27 cellular contexts compared by ENCODE assay signal in the genomic region with DNA sequence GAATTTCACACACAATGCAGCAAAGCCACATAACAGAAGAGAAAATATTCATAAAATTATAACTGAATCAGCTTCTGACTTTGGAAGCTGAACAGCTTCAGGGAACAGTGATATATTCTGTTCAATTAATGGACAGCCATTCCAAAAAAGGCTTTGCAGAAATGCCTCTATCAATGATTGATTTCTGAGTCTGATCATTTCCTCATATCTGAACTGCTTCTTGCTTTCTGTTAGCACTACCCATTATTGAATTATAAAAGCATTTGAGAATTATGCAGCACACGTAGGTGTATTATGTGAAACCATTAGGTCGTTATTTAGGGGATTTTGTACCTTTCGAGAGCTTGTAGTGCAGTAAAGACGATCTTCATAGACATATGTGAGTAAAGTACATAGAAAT.
A peak's percentile ranks its signal among the peaks of the same experiment; 100 is the strongest.
DNase-seq lines count a peak whose midpoint lies in the region; ATAC-seq and TF ChIP-seq lines count a peak whose summit lies in the region.
"Had no signal": no experiment of that assay in that cellular context is flagged by ENCODE, and none has a peak within 500 bp of the region (broad histone marks: within the 10 kb centered on the region; RNA-seq: fewer than 3 reads in every experiment).

No MANE protein-coding gene starts in this region.

- WGBS in body of pancreas, 2 donors, result 73 to 80% methylated on average over 4 of the region's 4 CpGs

- ATAC-seq in activated naive CD8-positive, alpha-beta T cell treated with anti-CD3 and anti-CD28 coated beads, Interleukin-2, amount 50 U/mL, for 24 hours, result no peak
- ATAC-seq in HG02943 (IDR thresholded peaks at IDR 0.05; ENCODE audit: low read depth, unreplicated experiment) (peak; percentile 67), body of pancreas (peak; percentile 55), natural killer cell (no peak)
- ATAC-seq: HepG2 had no signal

- H3K4me3 ChIP-seq in body of pancreas, result no peak overlapping the region
- H3K4me3 ChIP-seq: GM23248 had no signal

- no peaks in the 10 kb centered on the region for H3K9me3 ChIP-seq in body of pancreas
- H3K9me3 ChIP-seq: BE2C, SK-N-SH had no signal

- intact Hi-C loops in body of pancreas (cut with DNase I) (no loop called here), natural killer cell (cut with micrococcal nuclease) (no loop called here)

- H3K27me3 ChIP-seq in body of pancreas, result no peaks in the 10 kb centered on the region
- H3K27me3 ChIP-seq: BE2C had no signal

- no peaks in the 10 kb centered on the region for H3K4me1 ChIP-seq in body of pancreas
- H3K4me1 ChIP-seq: BE2C had no signal

- H3K36me3 ChIP-seq in body of pancreas (replicated peaks in 1 of 2; ENCODE audit: insufficient read depth in 1 of 2, low read depth in 2 of 2), result peaks cover 0 to 4% of the 10 kb centered on the region in 2 donors
- H3K36me3 ChIP-seq: BE2C had no signal

- TF ChIP-seq POLR2A in body of pancreas (IDR thresholded peaks at IDR 0.05), result no peak

- no peaks in the 10 kb centered on the region for H3K27me3 Mint-ChIP-seq in activated naive CD8-positive, alpha-beta T cell
- H3K27me3 Mint-ChIP-seq in activated naive CD8-positive, alpha-beta T cell treated with anti-CD3 and anti-CD28 coated beads, Interleukin-2, amount 50 U/mL, for 24 hours, result no peaks in the 10 kb centered on the region
- no peaks in the 10 kb centered on the region for H3K27me3 Mint-ChIP-seq in nephron progenitor cell (ENCODE audit: low read depth, poor library complexity)
- no peaks in the 10 kb centered on the region for H3K27me3 Mint-ChIP-seq in natural killer cell (ENCODE audit: low read depth in 2 of 2)

- no peak overlapping the region for H3K4me3 Mint-ChIP-seq in activated naive CD8-positive, alpha-beta T cell
- H3K4me3 Mint-ChIP-seq in activated naive CD8-positive, alpha-beta T cell treated with anti-CD3 and anti-CD28 coated beads, Interleukin-2, amount 50 U/mL, for 24 hours, result no peak overlapping the region
- H3K4me3 Mint-ChIP-seq in nephron progenitor cell (no peak overlapping the region), natural killer cell (no peak overlapping the region)
- H3K4me3 Mint-ChIP-seq: CD14-positive monocyte, H9 had no signal

- no peak for DNase-seq in activated naive CD8-positive, alpha-beta T cell treated with anti-CD3 and anti-CD28 coated beads, Interleukin-2, amount 50 U/mL, for 24 hours
- no peak for DNase-seq in body of pancreas
- no peak for DNase-seq in nephron progenitor cell
- DNase-seq in natural killer cell, result no peak
- DNase-seq in HK-2 (ENCODE audit: unreplicated experiment), result no peak
- DNase-seq: 8988T, ACHN, BE2C, Calu3, DMS153, GM23248, H9, Karpas-422, NCI-H1092, NCI-H1417 treated with DMSO at 0.1 percent for 48 hours, NCI-H1694 treated with DMSO at 0.1 percent for 48 hours, NCI-H2081, NCI-H226, NCI-H510A, NCI-H69, OCI-M1, SK-N-SH, SW 1271 had no signal

- peaks cover 13% of the 10 kb centered on the region for H3K36me3 Mint-ChIP-seq in activated naive CD8-positive, alpha-beta T cell
- peaks cover 32% of the 10 kb centered on the region for H3K36me3 Mint-ChIP-seq in activated naive CD8-positive, alpha-beta T cell treated with anti-CD3 and anti-CD28 coated beads, Interleukin-2, amount 50 U/mL, for 24 hours (ENCODE audit: low read depth)
- peaks cover 44% of the 10 kb centered on the region for H3K36me3 Mint-ChIP-seq in nephron progenitor cell (ENCODE audit: low read depth)
- peaks cover 8% of the 10 kb centered on the region for H3K36me3 Mint-ChIP-seq in natural killer cell

- no peaks in the 10 kb centered on the region for H3K9me3 Mint-ChIP-seq in activated naive CD8-positive, alpha-beta T cell (ENCODE audit: low read depth)
- no peaks in the 10 kb centered on the region for H3K9me3 Mint-ChIP-seq in activated naive CD8-positive, alpha-beta T cell treated with anti-CD3 and anti-CD28 coated beads, Interleukin-2, amount 50 U/mL, for 24 hours
- H3K9me3 Mint-ChIP-seq in nephron progenitor cell (peaks cover 6% of the 10 kb centered on the region), natural killer cell (peaks cover 0 to 3% of the 10 kb centered on the region in 2 donors)
- H3K9me3 Mint-ChIP-seq: H9 had no signal

- peaks cover 12% of the 10 kb centered on the region for H3K4me1 Mint-ChIP-seq in activated naive CD8-positive, alpha-beta T cell (ENCODE audit: low read depth)
- H3K4me1 Mint-ChIP-seq in activated naive CD8-positive, alpha-beta T cell treated with anti-CD3 and anti-CD28 coated beads, Interleukin-2, amount 50 U/mL, for 24 hours, result peaks cover 20% of the 10 kb centered on the region
- H3K4me1 Mint-ChIP-seq in nephron progenitor cell (peaks cover 16% of the 10 kb centered on the region), natural killer cell (peaks cover 31 to 35% of the 10 kb centered on the region in 2 donors)
- H3K4me1 Mint-ChIP-seq: CD14-positive monocyte had no signal

- H3K27ac ChIP-seq in body of pancreas, result no peak overlapping the region
- H3K27ac ChIP-seq: GM23248 had no signal

- TF ChIP-seq CTCF in body of pancreas (IDR thresholded peaks at IDR 0.05), result no peak
- no peak for TF ChIP-seq CTCF in nephron progenitor cell (IDR thresholded peaks at IDR 0.05)
- TF ChIP-seq CTCF in natural killer cell (IDR thresholded peaks at IDR 0.05), result no peak

- H3K27ac Mint-ChIP-seq in activated naive CD8-positive, alpha-beta T cell, result peak overlapping the region; percentile 46
- no peak overlapping the region for H3K27ac Mint-ChIP-seq in activated naive CD8-positive, alpha-beta T cell treated with anti-CD3 and anti-CD28 coated beads, Interleukin-2, amount 50 U/mL, for 24 hours
- H3K27ac Mint-ChIP-seq in nephron progenitor cell (no peak overlapping the region), natural killer cell (no peak overlapping the region)
- H3K27ac Mint-ChIP-seq: CD14-positive monocyte, H9 had no signal

Comparison
In these comparisons a context has a peak if more than half of its experiments do, and no peak if none do; other contexts are left out.
1. ATAC-seq: peak in HG02943 (single experiment) and body of pancreas (single experiment); none in activated naive CD8-positive, alpha-beta T cell treated with anti-CD3 and anti-CD28 coated beads, Interleukin-2, amount 50 U/mL, for 24 hours (single experiment) and natural killer cell (0 of 3).